1 cellular context compared by ENCODE assay signal in the genomic region with DNA sequence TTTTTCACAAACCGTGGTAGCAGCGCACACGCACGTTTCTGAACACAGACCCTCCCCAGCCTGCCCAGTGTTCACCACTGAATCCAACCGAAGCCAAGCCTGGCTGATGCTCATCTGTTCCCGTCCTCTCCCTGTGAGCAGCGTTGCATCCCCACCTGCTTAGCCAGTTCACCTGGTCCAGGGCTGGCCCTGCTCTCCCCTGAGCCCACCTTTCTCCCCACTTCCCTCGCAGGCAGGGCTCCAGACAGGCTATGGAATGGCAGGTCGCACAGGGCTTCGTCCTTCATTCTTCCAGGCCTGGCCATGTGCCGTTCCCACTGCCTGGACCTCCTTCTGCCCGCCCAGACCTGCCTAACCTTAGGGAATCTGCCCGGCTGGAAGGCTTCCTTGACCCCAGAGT.
TF ChIP-seq lines count a peak whose summit lies in the region.

No MANE protein-coding gene starts in this region.

TF ChIP-seq in H1, 55 proteins besides CTCF, POLR2A, EP300 and RAD21 (continued from another document):
- TF ChIP-seq, protein P1, sequence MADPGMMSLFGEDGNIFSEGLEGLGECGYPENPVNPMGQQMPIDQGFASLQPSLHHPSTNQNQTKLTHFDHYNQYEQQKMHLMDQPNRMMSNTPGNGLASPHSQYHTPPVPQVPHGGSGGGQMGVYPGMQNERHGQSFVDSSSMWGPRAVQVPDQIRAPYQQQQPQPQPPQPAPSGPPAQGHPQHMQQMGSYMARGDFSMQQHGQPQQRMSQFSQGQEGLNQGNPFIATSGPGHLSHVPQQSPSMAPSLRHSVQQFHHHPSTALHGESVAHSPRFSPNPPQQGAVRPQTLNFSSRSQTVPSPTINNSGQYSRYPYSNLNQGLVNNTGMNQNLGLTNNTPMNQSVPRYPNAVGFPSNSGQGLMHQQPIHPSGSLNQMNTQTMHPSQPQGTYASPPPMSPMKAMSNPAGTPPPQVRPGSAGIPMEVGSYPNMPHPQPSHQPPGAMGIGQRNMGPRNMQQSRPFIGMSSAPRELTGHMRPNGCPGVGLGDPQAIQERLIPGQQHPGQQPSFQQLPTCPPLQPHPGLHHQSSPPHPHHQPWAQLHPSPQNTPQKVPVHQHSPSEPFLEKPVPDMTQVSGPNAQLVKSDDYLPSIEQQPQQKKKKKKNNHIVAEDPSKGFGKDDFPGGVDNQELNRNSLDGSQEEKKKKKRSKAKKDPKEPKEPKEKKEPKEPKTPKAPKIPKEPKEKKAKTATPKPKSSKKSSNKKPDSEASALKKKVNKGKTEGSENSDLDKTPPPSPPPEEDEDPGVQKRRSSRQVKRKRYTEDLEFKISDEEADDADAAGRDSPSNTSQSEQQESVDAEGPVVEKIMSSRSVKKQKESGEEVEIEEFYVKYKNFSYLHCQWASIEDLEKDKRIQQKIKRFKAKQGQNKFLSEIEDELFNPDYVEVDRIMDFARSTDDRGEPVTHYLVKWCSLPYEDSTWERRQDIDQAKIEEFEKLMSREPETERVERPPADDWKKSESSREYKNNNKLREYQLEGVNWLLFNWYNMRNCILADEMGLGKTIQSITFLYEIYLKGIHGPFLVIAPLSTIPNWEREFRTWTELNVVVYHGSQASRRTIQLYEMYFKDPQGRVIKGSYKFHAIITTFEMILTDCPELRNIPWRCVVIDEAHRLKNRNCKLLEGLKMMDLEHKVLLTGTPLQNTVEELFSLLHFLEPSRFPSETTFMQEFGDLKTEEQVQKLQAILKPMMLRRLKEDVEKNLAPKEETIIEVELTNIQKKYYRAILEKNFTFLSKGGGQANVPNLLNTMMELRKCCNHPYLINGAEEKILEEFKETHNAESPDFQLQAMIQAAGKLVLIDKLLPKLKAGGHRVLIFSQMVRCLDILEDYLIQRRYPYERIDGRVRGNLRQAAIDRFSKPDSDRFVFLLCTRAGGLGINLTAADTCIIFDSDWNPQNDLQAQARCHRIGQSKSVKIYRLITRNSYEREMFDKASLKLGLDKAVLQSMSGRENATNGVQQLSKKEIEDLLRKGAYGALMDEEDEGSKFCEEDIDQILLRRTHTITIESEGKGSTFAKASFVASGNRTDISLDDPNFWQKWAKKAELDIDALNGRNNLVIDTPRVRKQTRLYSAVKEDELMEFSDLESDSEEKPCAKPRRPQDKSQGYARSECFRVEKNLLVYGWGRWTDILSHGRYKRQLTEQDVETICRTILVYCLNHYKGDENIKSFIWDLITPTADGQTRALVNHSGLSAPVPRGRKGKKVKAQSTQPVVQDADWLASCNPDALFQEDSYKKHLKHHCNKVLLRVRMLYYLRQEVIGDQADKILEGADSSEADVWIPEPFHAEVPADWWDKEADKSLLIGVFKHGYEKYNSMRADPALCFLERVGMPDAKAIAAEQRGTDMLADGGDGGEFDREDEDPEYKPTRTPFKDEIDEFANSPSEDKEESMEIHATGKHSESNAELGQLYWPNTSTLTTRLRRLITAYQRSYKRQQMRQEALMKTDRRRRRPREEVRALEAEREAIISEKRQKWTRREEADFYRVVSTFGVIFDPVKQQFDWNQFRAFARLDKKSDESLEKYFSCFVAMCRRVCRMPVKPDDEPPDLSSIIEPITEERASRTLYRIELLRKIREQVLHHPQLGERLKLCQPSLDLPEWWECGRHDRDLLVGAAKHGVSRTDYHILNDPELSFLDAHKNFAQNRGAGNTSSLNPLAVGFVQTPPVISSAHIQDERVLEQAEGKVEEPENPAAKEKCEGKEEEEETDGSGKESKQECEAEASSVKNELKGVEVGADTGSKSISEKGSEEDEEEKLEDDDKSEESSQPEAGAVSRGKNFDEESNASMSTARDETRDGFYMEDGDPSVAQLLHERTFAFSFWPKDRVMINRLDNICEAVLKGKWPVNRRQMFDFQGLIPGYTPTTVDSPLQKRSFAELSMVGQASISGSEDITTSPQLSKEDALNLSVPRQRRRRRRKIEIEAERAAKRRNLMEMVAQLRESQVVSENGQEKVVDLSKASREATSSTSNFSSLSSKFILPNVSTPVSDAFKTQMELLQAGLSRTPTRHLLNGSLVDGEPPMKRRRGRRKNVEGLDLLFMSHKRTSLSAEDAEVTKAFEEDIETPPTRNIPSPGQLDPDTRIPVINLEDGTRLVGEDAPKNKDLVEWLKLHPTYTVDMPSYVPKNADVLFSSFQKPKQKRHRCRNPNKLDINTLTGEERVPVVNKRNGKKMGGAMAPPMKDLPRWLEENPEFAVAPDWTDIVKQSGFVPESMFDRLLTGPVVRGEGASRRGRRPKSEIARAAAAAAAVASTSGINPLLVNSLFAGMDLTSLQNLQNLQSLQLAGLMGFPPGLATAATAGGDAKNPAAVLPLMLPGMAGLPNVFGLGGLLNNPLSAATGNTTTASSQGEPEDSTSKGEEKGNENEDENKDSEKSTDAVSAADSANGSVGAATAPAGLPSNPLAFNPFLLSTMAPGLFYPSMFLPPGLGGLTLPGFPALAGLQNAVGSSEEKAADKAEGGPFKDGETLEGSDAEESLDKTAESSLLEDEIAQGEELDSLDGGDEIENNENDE (IDR thresholded peaks at IDR 0.05; ENCODE audit: insufficient replicate concordance, low read length) = no peak
- TF ChIP-seq ZNF274 (IDR thresholded peaks at IDR 0.05; ENCODE audit: borderline replicate concordance, extremely low read depth, low read length) (no peak), NANOG (IDR thresholded peaks at IDR 0.05; ENCODE audit: insufficient read depth, low read depth, low read length, poor library complexity, severe bottlenecking) (no peak)
- TF ChIP-seq, protein P2, sequence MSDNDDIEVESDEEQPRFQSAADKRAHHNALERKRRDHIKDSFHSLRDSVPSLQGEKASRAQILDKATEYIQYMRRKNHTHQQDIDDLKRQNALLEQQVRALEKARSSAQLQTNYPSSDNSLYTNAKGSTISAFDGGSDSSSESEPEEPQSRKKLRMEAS (IDR thresholded peaks at IDR 0.05) = no peak
